ENCODE assay signal across 9 cellular contexts in the genomic region with DNA sequence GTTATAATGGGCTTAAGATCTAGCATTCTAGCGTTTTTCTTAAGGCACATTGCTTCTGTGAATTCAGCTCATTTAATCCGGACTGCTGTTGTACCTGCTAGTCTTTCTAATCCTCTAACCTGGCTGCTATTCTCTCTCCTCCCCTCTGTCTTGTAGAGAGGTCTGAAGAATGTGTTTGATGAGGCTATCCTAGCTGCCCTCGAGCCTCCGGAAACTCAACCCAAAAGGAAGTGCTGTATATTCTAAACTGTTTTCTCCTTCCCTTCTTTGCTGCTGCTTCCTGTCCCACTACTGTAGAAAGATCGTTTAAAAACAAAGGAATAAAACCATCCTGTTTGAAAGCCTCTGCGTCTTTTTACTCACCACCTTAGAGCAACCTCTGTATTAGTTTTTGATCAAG. TPM values are rescaled to one million over a fixed set of nuclear protein-coding genes. Genes with fewer than 3 reads are reported as not detected.
DNase-seq lines count a peak whose midpoint lies in the region; ATAC-seq and TF ChIP-seq lines count a peak whose summit lies in the region.
"Had no signal": no experiment of that assay in that cellular context is flagged by ENCODE, and none has a peak within 500 bp of the region (broad histone marks: within the 10 kb centered on the region; RNA-seq: fewer than 3 reads in every experiment).

No MANE protein-coding gene starts in this region.

- no peaks in the 10 kb centered on the region for H3K9me3 ChIP-seq in CD4-positive, CD25-positive, alpha-beta regulatory T cell (ENCODE audit: control insufficient read depth in 2 of 2, low read length in 2 of 2)
- H3K9me3 ChIP-seq in HUES48 (ENCODE audit: control insufficient read depth, insufficient read depth, low read length) = no peaks in the 10 kb centered on the region
- no peaks in the 10 kb centered on the region for H3K9me3 ChIP-seq in mesodermal cell (ENCODE audit: control insufficient read depth, low read length)
- no peaks in the 10 kb centered on the region for H3K9me3 ChIP-seq in thyroid gland
- H3K9me3 ChIP-seq: esophagus muscularis mucosa had no signal

- H3K27ac Mint-ChIP-seq in CD4-positive, CD25-positive, alpha-beta regulatory T cell = peak overlapping the region; percentile 47 to 82 (median 79)
- H3K27ac Mint-ChIP-seq in activated naive CD8-positive, alpha-beta T cell = peak overlapping the region; percentile 94

- H3K9ac ChIP-seq in HUES48 (ENCODE audit: low read depth, low read length) = no peak overlapping the region

- no peak for TF ChIP-seq POLR2A in thyroid gland (IDR thresholded peaks at IDR 0.05)

- H3K36me3 ChIP-seq in CD4-positive, CD25-positive, alpha-beta regulatory T cell (ENCODE audit: control insufficient read depth, insufficient read depth, low read length) = peaks cover 80% of the 10 kb centered on the region
- H3K36me3 ChIP-seq in HUES48 (ENCODE audit: control insufficient read depth, insufficient read depth, low read length) (peaks cover 33% of the 10 kb centered on the region), mesodermal cell (ENCODE audit: control insufficient read depth, insufficient read depth, low read length) (peaks cover 77% of the 10 kb centered on the region), thyroid gland (peaks cover 8 to 15% of the 10 kb centered on the region in 2 donors)

- peaks cover 71% of the 10 kb centered on the region for H3K4me1 ChIP-seq in CD4-positive, CD25-positive, alpha-beta regulatory T cell (ENCODE audit: control insufficient read depth, insufficient read depth, low read length, poor library complexity, severe bottlenecking)
- H3K4me1 ChIP-seq in HUES48 (ENCODE audit: control insufficient read depth, insufficient read depth, low read length) (peaks cover 40% of the 10 kb centered on the region), mesodermal cell (ENCODE audit: control insufficient read depth, insufficient read depth, low read length, poor library complexity, severe bottlenecking) (peaks cover 43% of the 10 kb centered on the region), thyroid gland (peaks cover 25 to 41% of the 10 kb centered on the region in 2 donors)

- peaks cover 54% of the 10 kb centered on the region for H3K36me3 Mint-ChIP-seq in CD4-positive, CD25-positive, alpha-beta regulatory T cell
- H3K36me3 Mint-ChIP-seq in activated naive CD8-positive, alpha-beta T cell = peaks cover 8% of the 10 kb centered on the region

- WGBS in mesodermal cell (ENCODE audit: insufficient coverage in 2 of 2), 2 experiments = 14% methylated on average over 1 of the region's 6 CpGs; no CpG with 5 or more reads in 1 of the 2 experiments
- 27 to 34% methylated on average over 6 of the region's 6 CpGs for WGBS in thyroid gland, 2 donors

- H3K4me1 Mint-ChIP-seq in CD4-positive, CD25-positive, alpha-beta regulatory T cell = peaks cover 44 to 92% (median 82%) of the 10 kb centered on the region in 4 donors
- peaks cover 89% of the 10 kb centered on the region for H3K4me1 Mint-ChIP-seq in activated naive CD8-positive, alpha-beta T cell (ENCODE audit: low read depth)

- TF ChIP-seq CTCF in thyroid gland (IDR thresholded peaks at IDR 0.05) = no peak

- H3K27me3 ChIP-seq in CD4-positive, CD25-positive, alpha-beta regulatory T cell (ENCODE audit: control insufficient read depth, insufficient read depth, low read length) = no peaks in the 10 kb centered on the region
- no peaks in the 10 kb centered on the region for H3K27me3 ChIP-seq in HUES48 (ENCODE audit: control insufficient read depth, insufficient read depth, low read length)
- no peaks in the 10 kb centered on the region for H3K27me3 ChIP-seq in thyroid gland
- H3K27me3 ChIP-seq: esophagus muscularis mucosa had no signal

- intact Hi-C loops in thyroid gland (cut with DNase I) = no loop called here

- peak overlapping the region; percentile 83 for H3K4me3 ChIP-seq in CD4-positive, CD25-positive, alpha-beta regulatory T cell (ENCODE audit: low read depth, low read length)
- H3K4me3 ChIP-seq in HUES48 (ENCODE audit: low read depth, low read length) = peak overlapping the region; percentile 6; the same call in 1 of the 2 replicates
- no peak overlapping the region for H3K4me3 ChIP-seq in mesodermal cell (ENCODE audit: extremely low read depth, insufficient read depth, low read length, poor library complexity, severe bottlenecking)
- H3K4me3 ChIP-seq in thyroid gland (replicated peaks in 1 of 3) = no peak overlapping the region

- H3K27ac ChIP-seq in CD4-positive, CD25-positive, alpha-beta regulatory T cell (ENCODE audit: insufficient read depth, low read length, poor library complexity, severe bottlenecking) = peak overlapping the region; percentile 61
- peak overlapping the region; percentile 75 for H3K27ac ChIP-seq in HUES48 (ENCODE audit: low read depth, low read length)
- H3K27ac ChIP-seq in mesodermal cell (ENCODE audit: low read depth, low read length, severe bottlenecking) = peak overlapping the region; percentile 50
- H3K27ac ChIP-seq in thyroid gland = peak overlapping the region in 1 of 3 donors; percentile 13

- H3K9me3 Mint-ChIP-seq in CD4-positive, CD25-positive, alpha-beta regulatory T cell = no peaks in the 10 kb centered on the region
- H3K9me3 Mint-ChIP-seq in activated naive CD8-positive, alpha-beta T cell (ENCODE audit: low read depth) = no peaks in the 10 kb centered on the region

- H3K27me3 Mint-ChIP-seq in CD4-positive, CD25-positive, alpha-beta regulatory T cell = no peaks in the 10 kb centered on the region
- H3K27me3 Mint-ChIP-seq in activated naive CD8-positive, alpha-beta T cell = no peaks in the 10 kb centered on the region

- peak in 2 of 3 donors; percentile 12 to 62 for DNase-seq in CD4-positive, CD25-positive, alpha-beta regulatory T cell
- no peak for DNase-seq in EL
- DNase-seq in thyroid gland = no peak
- no peak for DNase-seq in stimulated activated CD4-positive, alpha-beta T cell treated with anti-CD3 and anti-CD28 coated beads, Interleukin-15, amount 100 ng/mL, for 24 hours
- DNase-seq in SIG-M5 (lab: John Stamatoyannopoulos, UW) = no peak

- peak overlapping the region; percentile 77 to 89 (median 84) for H3K4me3 Mint-ChIP-seq in CD4-positive, CD25-positive, alpha-beta regulatory T cell
- H3K4me3 Mint-ChIP-seq in activated naive CD8-positive, alpha-beta T cell = peak overlapping the region; percentile 81

- ATAC-seq in CD4-positive, CD25-positive, alpha-beta regulatory T cell (ENCODE audit: low read depth in 2 of 2) = peak in 1 of 2 donors; percentile 13

RNA-seq across cellular contexts. Expression of a gene that starts 37.3 kb away (rescaled TPM):
- total RNA-seq in CD4-positive, CD25-positive, alpha-beta regulatory T cell = 376 TPM
- polyA plus RNA-seq in CD4-positive, CD25-positive, alpha-beta regulatory T cell = 100 to 1,000 TPM; 290 to 513 (median 434) TPM
- 350 TPM for polyA plus RNA-seq in mesodermal cell (2013, experiment 1 of 2)
- 335 TPM for polyA plus RNA-seq in mesodermal cell (2013, experiment 2 of 2)
- total RNA-seq in thyroid gland = 100 to 1,000 TPM; 228 to 244 (median 240) TPM

RNA-seq across cellular contexts. Expression of a gene that starts 53.1 kb away (rescaled TPM):
- total RNA-seq in CD4-positive, CD25-positive, alpha-beta regulatory T cell = not detected
- under 1 TPM in 2 of 4 donors, not detected in 2; 0.06 to 0.13 TPM for polyA plus RNA-seq in CD4-positive, CD25-positive, alpha-beta regulatory T cell
- polyA plus RNA-seq in mesodermal cell (2013, experiment 1 of 2) = 0.48 TPM
- 0.20 TPM for polyA plus RNA-seq in mesodermal cell (2013, experiment 2 of 2)
- 1 to 10 TPM in 1 of 4 donors, under 1 TPM in 3; 0.29 to 3.0 (median 0.43) TPM for total RNA-seq in thyroid gland

Comparison
In these comparisons a context has a peak if more than half of its experiments do, and no peak if none do; other contexts are left out.
1. DNase-seq: peak in CD4-positive, CD25-positive, alpha-beta regulatory T cell (2 of 3); none in EL (single experiment), thyroid gland (0 of 2), stimulated activated CD4-positive, alpha-beta T cell treated with anti-CD3 and anti-CD28 coated beads, Interleukin-15, amount 100 ng/mL, for 24 hours (single experiment) and SIG-M5 (single experiment).
2. H3K4me3 ChIP-seq: peak in CD4-positive, CD25-positive, alpha-beta regulatory T cell (single experiment) and HUES48 (single experiment); none in mesodermal cell (single experiment) and thyroid gland (0 of 3).